18 cellular contexts compared by ENCODE assay signal in the genomic region with DNA sequence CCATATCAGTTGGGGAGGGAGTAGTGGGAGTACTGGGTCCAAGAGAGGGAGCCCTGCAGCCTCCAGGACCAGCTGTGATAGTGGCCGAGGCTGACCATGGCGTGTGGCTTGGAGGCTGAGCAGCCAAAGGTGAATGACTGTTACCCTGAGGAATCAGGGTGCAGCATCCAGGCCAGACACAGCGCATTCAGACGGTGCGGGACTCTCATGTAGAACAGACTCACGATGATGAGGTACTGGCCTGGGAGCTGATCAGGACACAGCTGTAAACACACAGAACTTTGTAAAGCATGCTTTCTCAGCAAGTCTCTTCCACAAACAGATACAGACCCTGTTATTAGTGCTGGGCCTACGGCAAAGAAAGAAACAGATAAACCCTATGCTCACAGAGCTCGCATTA.
DNase-seq lines count a peak whose midpoint lies in the region; ATAC-seq, FAIRE-seq and TF ChIP-seq lines count a peak whose summit lies in the region.
"Had no signal": no experiment of that assay in that cellular context is flagged by ENCODE, and none has a peak within 500 bp of the region (broad histone marks: within the 10 kb centered on the region; RNA-seq: fewer than 3 reads in every experiment).

No MANE protein-coding gene starts in this region.

- no peak overlapping the region for H3K9ac ChIP-seq in BLaER1 treated with 17β-estradiol and CSF1 and Interleukin-3, amounts not matched to agents 10 nM and 100 nM
- H3K9ac ChIP-seq in mesenchymal stem cell (ENCODE audit: low read length): no peak overlapping the region

- H3K4me3 ChIP-seq in BLaER1 treated with 17β-estradiol and CSF1 and Interleukin-3, amounts not matched to agents 10 nM and 100 nM: no peak overlapping the region
- H3K4me3 ChIP-seq in bronchial epithelial cell (ENCODE audit: low read depth, low read length) (no peak overlapping the region), mesenchymal stem cell (ENCODE audit: insufficient read depth in 1 of 2, low read depth in 1 of 2, low read length in 2 of 2) (no peak overlapping the region)

- H3K4me1 ChIP-seq in BLaER1 treated with 17β-estradiol and CSF1 and Interleukin-3, amounts not matched to agents 10 nM and 100 nM: peaks cover 34 to 42% (median 38%) of the 10 kb centered on the region in 10 experiments
- peaks cover 3% of the 10 kb centered on the region for H3K4me1 ChIP-seq in mesenchymal stem cell (ENCODE audit: control insufficient read depth, insufficient read depth, low read depth, low read length)

- TF ChIP-seq CTCF in bronchial epithelial cell (IDR thresholded peaks at IDR 0.05; ENCODE audit: insufficient read depth, low read length, severe bottlenecking): no peak

- H3K4me2 ChIP-seq in BLaER1 treated with 17β-estradiol and CSF1 and Interleukin-3, amounts not matched to agents 10 nM and 100 nM: peak overlapping the region in 10 of 11 experiments; percentile 12 to 73 (median 37); a peak in 16 of 22 replicates
- H3K4me2 ChIP-seq in mesenchymal stem cell (ENCODE audit: low read length, poor library complexity, severe bottlenecking): no peak overlapping the region

- H3K27ac ChIP-seq in BLaER1 treated with 17β-estradiol and CSF1 and Interleukin-3, amounts not matched to agents 10 nM and 100 nM: no peak overlapping the region
- H3K27ac ChIP-seq in mesenchymal stem cell (ENCODE audit: low read length, poor library complexity, severe bottlenecking): no peak overlapping the region

- H2BK15ac ChIP-seq in mesenchymal stem cell (ENCODE audit: low read depth, poor library complexity, severe bottlenecking): no peak overlapping the region

- no peak overlapping the region for H2BK5ac ChIP-seq in mesenchymal stem cell (ENCODE audit: low read depth, low read length, poor library complexity, severe bottlenecking)

- H3K4ac ChIP-seq in mesenchymal stem cell (ENCODE audit: low read depth in 1 of 2, low read length in 2 of 2): no peak overlapping the region

- peaks cover 0 to 5% (median 0%) of the 10 kb centered on the region in 11 experiments; a peak in 1 of 22 replicates for H3K9me3 ChIP-seq in BLaER1 treated with 17β-estradiol and CSF1 and Interleukin-3, amounts not matched to agents 10 nM and 100 nM (replicated peaks in 1 of 11)
- no peaks in the 10 kb centered on the region for H3K9me3 ChIP-seq in mesenchymal stem cell (ENCODE audit: control insufficient read depth, low read length)

- H3K36me3 ChIP-seq in BLaER1 treated with 17β-estradiol and CSF1 and Interleukin-3, amounts not matched to agents 10 nM and 100 nM: no peaks in the 10 kb centered on the region
- H3K36me3 ChIP-seq in bronchial epithelial cell (ENCODE audit: control insufficient read depth, insufficient read depth, low read length): no peaks in the 10 kb centered on the region
- no peaks in the 10 kb centered on the region for H3K36me3 ChIP-seq in mesenchymal stem cell (ENCODE audit: control insufficient read depth in 1 of 2, insufficient read depth in 2 of 2, low read depth in 1 of 2, low read length in 2 of 2)

- H2BK120ac ChIP-seq in mesenchymal stem cell (ENCODE audit: low read depth, low read length): no peak overlapping the region

- H3K9me3 Mint-ChIP-seq in stimulated activated naive B cell treated with anti-CD40 and anti-IgM and Interleukin-4, amounts not matched to agents 10 μg/mL and 1 μg/mL and 100 μg/mL, for 72 hours: peaks cover 4 to 12% of the 10 kb centered on the region in 2 donors
- H3K9me3 Mint-ChIP-seq: CD4-positive, alpha-beta memory T cell; HFFc6 had no signal

- H3K4me1 Mint-ChIP-seq in stimulated activated naive B cell treated with anti-CD40 and anti-IgM and Interleukin-4, amounts not matched to agents 10 μg/mL and 1 μg/mL and 100 μg/mL, for 72 hours: peaks cover 29 to 37% of the 10 kb centered on the region in 2 donors

- no peak overlapping the region for H3K18ac ChIP-seq in mesenchymal stem cell (ENCODE audit: low read depth in 1 of 2, low read length in 2 of 2)

- DNase-seq in bronchial epithelial cell (ENCODE audit: low read depth): no peak
- DNase-seq in mesenchymal stem cell: no peak
- DNase-seq in stimulated activated naive B cell treated with anti-CD40 and anti-IgM and Interleukin-4, amounts not matched to agents 10 μg/mL and 1 μg/mL and 100 μg/mL, for 72 hours: no peak
- no peak for DNase-seq in NCI-H1436 (lab: John Stamatoyannopoulos, UW)
- DNase-seq: CD4-positive, alpha-beta memory T cell; DMS153; DMS79; GDM1; GOT3; H7; HFFc6; IMR-90 had no signal

- no peak overlapping the region for H2AK5ac ChIP-seq in mesenchymal stem cell (ENCODE audit: low read length, severe bottlenecking)

- H2AFZ ChIP-seq in mesenchymal stem cell (ENCODE audit: low read depth, low read length): no peak overlapping the region

- peaks cover 30 to 41% of the 10 kb centered on the region in 2 donors for H3K27me3 Mint-ChIP-seq in stimulated activated naive B cell treated with anti-CD40 and anti-IgM and Interleukin-4, amounts not matched to agents 10 μg/mL and 1 μg/mL and 100 μg/mL, for 72 hours

- no peak overlapping the region for H2BK12ac ChIP-seq in mesenchymal stem cell (ENCODE audit: low read length in 2 of 2)

- H3K14ac ChIP-seq in mesenchymal stem cell (ENCODE audit: low read length in 2 of 2): no peak overlapping the region

- H3K4me3 Mint-ChIP-seq in stimulated activated naive B cell treated with anti-CD40 and anti-IgM and Interleukin-4, amounts not matched to agents 10 μg/mL and 1 μg/mL and 100 μg/mL, for 72 hours: no peak overlapping the region
- H3K4me3 Mint-ChIP-seq: HFFc6 had no signal

- H4K8ac ChIP-seq in mesenchymal stem cell (ENCODE audit: low read length): peak overlapping the region; percentile 27

- no peak overlapping the region for H4K91ac ChIP-seq in mesenchymal stem cell (ENCODE audit: low read length)

- H3K36me3 Mint-ChIP-seq in stimulated activated naive B cell treated with anti-CD40 and anti-IgM and Interleukin-4, amounts not matched to agents 10 μg/mL and 1 μg/mL and 100 μg/mL, for 72 hours: peaks cover 1 to 5% of the 10 kb centered on the region in 2 donors
- H3K36me3 Mint-ChIP-seq: CD14-positive monocyte; CD4-positive, alpha-beta memory T cell had no signal

- peak; percentile 40 for FAIRE-seq in bronchial epithelial cell (lab: Jason Lieb, UNC)
- FAIRE-seq: GM12892, HTR-8/SVneo had no signal

- H4K20me1 ChIP-seq in BLaER1 treated with 17β-estradiol and CSF1 and Interleukin-3, amounts not matched to agents 10 nM and 100 nM: peaks cover 0 to 14% (median 0%) of the 10 kb centered on the region in 11 experiments; a peak in 2 of 22 replicates

- ATAC-seq in stimulated activated naive B cell treated with anti-CD40 and anti-IgM and Interleukin-4, amounts not matched to agents 10 μg/mL and 1 μg/mL and 100 μg/mL, for 72 hours (replicated peaks): no peak
- ATAC-seq in HG03439 (IDR thresholded peaks at IDR 0.05; ENCODE audit: unreplicated experiment): no peak
- ATAC-seq: HCT116 had no signal

- H3K23ac ChIP-seq in mesenchymal stem cell (ENCODE audit: low read length in 2 of 2): no peak overlapping the region

- 81% methylated on average over 8 of the region's 8 CpGs for WGBS in mesenchymal stem cell

- peaks cover 0 to 51% (median 0%) of the 10 kb centered on the region in 11 experiments; a peak in 6 of 22 replicates for H3K27me3 ChIP-seq in BLaER1 treated with 17β-estradiol and CSF1 and Interleukin-3, amounts not matched to agents 10 nM and 100 nM
- H3K27me3 ChIP-seq in bronchial epithelial cell (ENCODE audit: control insufficient read depth, insufficient read depth, low read length) (no peaks in the 10 kb centered on the region), mesenchymal stem cell (ENCODE audit: control insufficient read depth in 1 of 2, insufficient read depth in 1 of 2, low read length in 2 of 2) (peaks cover 0 to 8% of the 10 kb centered on the region in 2 experiments)

- H3K79me1 ChIP-seq in mesenchymal stem cell (replicated peaks; ENCODE audit: low read length, poor library complexity, severe bottlenecking): no peaks in the 10 kb centered on the region

- peak overlapping the region; percentile 60 for H3K27ac Mint-ChIP-seq in stimulated activated naive B cell treated with anti-CD40 and anti-IgM and Interleukin-4, amounts not matched to agents 10 μg/mL and 1 μg/mL and 100 μg/mL, for 72 hours
- H3K27ac Mint-ChIP-seq: HFFc6 had no signal
